Comparison of ENCODE assay signal across 19 cellular contexts in genomic region chr15:63899193-63899592, GRCh38.
DNase-seq lines count a peak whose midpoint lies in the region; ATAC-seq and TF ChIP-seq lines count a peak whose summit lies in the region.
"Had no signal": no experiment of that assay in that cellular context is flagged by ENCODE, and none has a peak within 500 bp of the region (broad histone marks: within the 10 kb centered on the region; RNA-seq: fewer than 3 reads in every experiment).

No MANE protein-coding gene starts in this region.

- intact Hi-C loops in spleen (cut with DNase I; ENCODE audit: low total_unique reads): loop anchor here (10.0 kb wide), 2 partner anchors 64 to 144 kb away; partner anchors contain the start of gene HERC1

- no peak overlapping the region for H3K4me3 Mint-ChIP-seq in activated CD4-positive, alpha-beta T cell treated with anti-CD3 and anti-CD28 coated beads, Interleukin-2, amount 10 ng/mL, durations not matched to agents 7 days and 5 days
- peak overlapping the region; percentile 10 for H3K4me3 Mint-ChIP-seq in central memory CD8-positive, alpha-beta T cell
- H3K4me3 Mint-ChIP-seq: WTC11 had no signal

- no peaks in the 10 kb centered on the region for H3K36me3 ChIP-seq in HEK293 (ENCODE audit: control insufficient read depth in 2 of 2, insufficient read depth in 1 of 2, low read length in 2 of 2)
- H3K36me3 ChIP-seq in spleen: no peaks in the 10 kb centered on the region
- H3K36me3 ChIP-seq: adrenal gland had no signal

- H3K36me3 Mint-ChIP-seq in activated CD4-positive, alpha-beta T cell treated with anti-CD3 and anti-CD28 coated beads, Interleukin-2, amount 10 ng/mL, durations not matched to agents 7 days and 5 days (ENCODE audit: low read depth): no peaks in the 10 kb centered on the region
- H3K36me3 Mint-ChIP-seq in central memory CD8-positive, alpha-beta T cell (ENCODE audit: insufficient read depth): peaks cover 4% of the 10 kb centered on the region
- H3K36me3 Mint-ChIP-seq: WTC11 had no signal

- H3K4me1 ChIP-seq in HEK293 (ENCODE audit: control insufficient read depth, insufficient read depth, low read length) (no peaks in the 10 kb centered on the region), spleen (peaks cover 9 to 98% (median 70%) of the 10 kb centered on the region in 6 donors)

- TF ChIP-seq CTCF in HEK293 (tag by site-specific recombination; IDR thresholded peaks at IDR 0.05): no peak
- TF ChIP-seq CTCF in spleen (IDR thresholded peaks at IDR 0.05 in 8 of 11, conservative IDR thresholded peaks at IDR 0.05 in 3 of 11): no peak

- H3K27me3 Mint-ChIP-seq in activated CD4-positive, alpha-beta T cell treated with anti-CD3 and anti-CD28 coated beads, Interleukin-2, amount 10 ng/mL, durations not matched to agents 7 days and 5 days: no peaks in the 10 kb centered on the region
- H3K27me3 Mint-ChIP-seq in central memory CD8-positive, alpha-beta T cell: no peaks in the 10 kb centered on the region

- H3K9me3 ChIP-seq in HEK293 (ENCODE audit: control insufficient read depth, insufficient read depth, low read depth, low read length): no peaks in the 10 kb centered on the region
- H3K9me3 ChIP-seq in spleen: no peaks in the 10 kb centered on the region
- H3K9me3 ChIP-seq: A549, adrenal gland, Caco-2 had no signal

- H3K4me1 Mint-ChIP-seq in activated CD4-positive, alpha-beta T cell treated with anti-CD3 and anti-CD28 coated beads, Interleukin-2, amount 10 ng/mL, durations not matched to agents 7 days and 5 days: peaks cover 49% of the 10 kb centered on the region
- peaks cover 59% of the 10 kb centered on the region for H3K4me1 Mint-ChIP-seq in central memory CD8-positive, alpha-beta T cell

- no peak overlapping the region for H3K27ac ChIP-seq in HEK293 (ENCODE audit: extremely low read depth, low read depth, low read length)
- peak overlapping the region in 7 of 8 donors; percentile 31 to 73 (median 64) for H3K27ac ChIP-seq in spleen
- H3K27ac ChIP-seq: A549 had no signal

- H3K27me3 ChIP-seq in spleen (replicated peaks in 1 of 7): no peaks in the 10 kb centered on the region
- H3K27me3 ChIP-seq: adrenal gland had no signal

- DNase-seq in activated CD4-positive, alpha-beta T cell treated with anti-CD3 and anti-CD28 coated beads, Interleukin-2, amount 10 ng/mL, durations not matched to agents 7 days and 5 days: no peak
- DNase-seq in activated CD4-positive, alpha-beta T cell treated with anti-CD3 and anti-CD28 coated beads for 48 hours: no peak
- DNase-seq in central memory CD8-positive, alpha-beta T cell (ENCODE audit: low spot score in 2 of 2): no peak
- DNase-seq in spleen: peak; percentile 82
- DNase-seq in activated effector memory CD4-positive, alpha-beta T cell treated with Interleukin-2 at 50 U/mL for 16 hours: no peak
- DNase-seq in activated CD4-positive, CD25-positive, alpha-beta regulatory T cell treated with anti-CD3 and anti-CD28 coated beads, Interleukin-2, amount 50 U/mL, for 72 hours: no peak
- DNase-seq: adrenal gland; Caco-2; central memory CD4-positive, alpha-beta T cell; HCEC 1CT; naive B cell; NCI-H2081; NCI-H510A treated with DMSO at 0.1 percent for 48 hours had no signal

- no peak for ATAC-seq in central memory CD8-positive, alpha-beta T cell (replicated peaks; ENCODE audit: extremely low read depth, poor library complexity, severe bottlenecking)
- no peak for ATAC-seq in GM19328 (IDR thresholded peaks at IDR 0.05; ENCODE audit: unreplicated experiment)
- ATAC-seq: A549, Panc1, WTC11 had no signal

- POLR2A ChIA-PET in activated CD4-positive, alpha-beta T cell treated with anti-CD3 and anti-CD28 coated beads, Interleukin-2, amount 10 ng/mL, durations not matched to agents 7 days and 5 days (lab: Charles Lee): no interaction called here
- POLR2A ChIA-PET in HEK293 (lab: Yijun Ruan, JAX): no interaction called here

- peaks cover 2% of the 10 kb centered on the region for H3K9me3 Mint-ChIP-seq in activated CD4-positive, alpha-beta T cell treated with anti-CD3 and anti-CD28 coated beads, Interleukin-2, amount 10 ng/mL, durations not matched to agents 7 days and 5 days
- no peaks in the 10 kb centered on the region for H3K9me3 Mint-ChIP-seq in central memory CD8-positive, alpha-beta T cell
- H3K9me3 Mint-ChIP-seq: WTC11 had no signal

- WGBS in spleen, 5 donors: 31 to 55% (median 39%) methylated on average over 7 of the region's 7 CpGs

- H3K4me3 ChIP-seq in HEK293 (ENCODE audit: low read depth, low read length) (no peak overlapping the region), spleen (no peak overlapping the region)
- H3K4me3 ChIP-seq: A549, adrenal gland, lung had no signal

- CTCF ChIA-PET in activated CD4-positive, alpha-beta T cell treated with anti-CD3 and anti-CD28 coated beads, Interleukin-2, amount 10 ng/mL, durations not matched to agents 7 days and 5 days (lab: Charles Lee): interaction anchor here (0.9 to 1.4 kb wide), 3 partner anchors 10 to 47 kb away, joined by 3 read pairs; no protein-coding TSS in a partner anchor
- CTCF ChIA-PET in HEK293 (lab: Yijun Ruan, JAX): interaction anchor here (0.7 kb wide), 1 partner anchor 248 kb away, joined by 3 read pairs; no protein-coding TSS in a partner anchor

- TF ChIP-seq POLR2A in spleen (IDR thresholded peaks at IDR 0.05): no peak

- peak overlapping the region; percentile 58 for H3K27ac Mint-ChIP-seq in activated CD4-positive, alpha-beta T cell treated with anti-CD3 and anti-CD28 coated beads, Interleukin-2, amount 10 ng/mL, durations not matched to agents 7 days and 5 days
- peak overlapping the region; percentile 32 for H3K27ac Mint-ChIP-seq in central memory CD8-positive, alpha-beta T cell (ENCODE audit: low read depth)
- H3K27ac Mint-ChIP-seq: naive B cell, WTC11 had no signal

TF ChIP-seq in HEK293, 187 proteins besides CTCF, POLR2A, EP300 and RAD21:
- TF ChIP-seq ZNF354C (tag by site-specific recombination; IDR thresholded peaks at IDR 0.05; ENCODE audit: borderline replicate concordance, low read depth): no peak
- TF ChIP-seq ZNF24 (tag by site-specific recombination; IDR thresholded peaks at IDR 0.05): no peak
- TF ChIP-seq ZNF555 (tag by site-specific recombination; conservative IDR thresholded peaks at IDR 0.05): no peak
- no peak for TF ChIP-seq ZNF26 (tag by site-specific recombination; IDR thresholded peaks at IDR 0.05)
- 0 out of 2 replicates have a peak, but pooled peaks have one; percentile 32 for TF ChIP-seq ZNF341 (tag by site-specific recombination; IDR thresholded peaks at IDR 0.05; ENCODE audit: low read depth)
- TF ChIP-seq ATF2 (tag by site-specific recombination; IDR thresholded peaks at IDR 0.05; ENCODE audit: low read depth): no peak
- no peak for TF ChIP-seq ZNF473 (tag by site-specific recombination; IDR thresholded peaks at IDR 0.05)
